Comparison of ENCODE assay signal across 1 cellular context in genomic region chr1:172473302-172473701, GRCh38.
TF ChIP-seq lines count a peak whose summit lies in the region.

No MANE protein-coding gene starts in this region.

TF ChIP-seq in endothelial cell of umbilical vein, 7 proteins besides CTCF, POLR2A, EP300 and RAD21:
- TF ChIP-seq POLR2AphosphoS5 (IDR thresholded peaks at IDR 0.05; ENCODE audit: insufficient read depth, low read depth, low read length) (no peak), EZH2 (IDR thresholded peaks at IDR 0.05; ENCODE audit: borderline replicate concordance, low read depth, low read length, severe bottlenecking) (no peak), FOS (IDR thresholded peaks at IDR 0.05; ENCODE audit: borderline replicate concordance, insufficient read depth, low read length) (no peak), JUN (IDR thresholded peaks at IDR 0.05; ENCODE audit: borderline replicate concordance, insufficient read depth, insufficient read length, low read depth) (no peak), GATA2 (IDR thresholded peaks at IDR 0.05; ENCODE audit: insufficient read depth, insufficient read length, low read depth, low read length) (no peak), MYC (IDR thresholded peaks at IDR 0.05; ENCODE audit: low read depth, low read length) (no peak)
